ENCODE assay signal across 8 cellular contexts in the genomic region with DNA sequence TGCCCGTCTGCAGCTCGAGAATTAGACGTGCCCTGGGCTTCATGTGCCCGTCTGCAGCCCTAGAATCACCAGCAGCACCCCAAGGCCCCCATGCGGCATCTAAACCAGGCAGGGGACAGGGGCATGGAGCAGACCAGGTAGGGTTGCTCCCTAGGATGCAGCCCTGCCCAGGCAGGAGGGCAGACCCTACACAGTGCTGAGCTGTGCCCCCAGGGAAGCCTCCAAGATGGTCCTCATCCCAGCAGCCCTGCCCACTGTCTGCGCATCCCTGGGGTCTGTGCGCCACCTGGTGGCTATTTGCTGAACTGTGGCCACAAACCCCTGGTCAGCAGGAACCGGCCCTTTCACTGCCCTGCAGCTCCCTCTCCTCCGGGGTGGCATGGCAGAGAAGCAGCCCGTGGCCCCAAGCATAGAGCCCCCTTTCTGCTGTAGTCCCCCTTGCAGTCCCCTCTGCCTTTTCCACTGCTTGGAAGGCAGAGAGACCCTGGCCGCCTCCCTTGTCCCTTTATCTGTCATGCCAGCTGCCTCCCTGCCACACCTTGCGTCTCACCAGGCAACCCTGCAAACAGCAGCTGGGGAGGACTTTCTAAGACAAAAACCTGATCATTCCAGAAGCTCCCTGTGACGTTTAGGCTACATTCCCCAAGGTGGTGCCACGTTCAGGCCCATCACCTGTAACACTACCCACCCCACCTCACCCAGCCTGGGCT.
DNase-seq lines count a peak whose midpoint lies in the region; ATAC-seq, FAIRE-seq and TF ChIP-seq lines count a peak whose summit lies in the region.

No MANE protein-coding gene starts in this region.

- peaks cover 17% of the 10 kb centered on the region for H3K27me3 ChIP-seq in PC-9 (ENCODE audit: insufficient read depth, low read depth)
- H3K27me3 ChIP-seq in thoracic aorta (replicated peaks; ENCODE audit: insufficient read depth): no peaks in the 10 kb centered on the region

- H3K4me3 ChIP-seq in PC-9: no peak overlapping the region
- no peak overlapping the region for H3K4me3 ChIP-seq in fibroblast of villous mesenchyme (ENCODE audit: low read depth, low read length)
- no peak overlapping the region for H3K4me3 ChIP-seq in thoracic aorta

- no peaks in the 10 kb centered on the region for H3K36me3 Mint-ChIP-seq in activated T-helper 17 cell treated with anti-CD3 and anti-CD28 coated beads, Interleukin-2, amount 50 U/mL, for 72 hours (ENCODE audit: low read depth)

- H3K4me3 Mint-ChIP-seq in activated T-helper 17 cell treated with anti-CD3 and anti-CD28 coated beads, Interleukin-2, amount 50 U/mL, for 72 hours: no peak overlapping the region

- H3K27ac Mint-ChIP-seq in activated T-helper 17 cell treated with anti-CD3 and anti-CD28 coated beads, Interleukin-2, amount 50 U/mL, for 72 hours: no peak overlapping the region

- H3F3A ChIP-seq in PC-9 (ENCODE audit: insufficient read depth, low read depth): 0 out of 2 replicates have a peak, but pooled peaks cover 8% of the 10 kb centered on the region

- POLR2A ChIA-PET in PC-9 (lab: Charles Lee; ENCODE audit: unreplicated experiment): interaction anchor here (0.6 kb wide), 1 partner anchor 881 kb away, joined by 5 read pairs; no protein-coding TSS in a partner anchor

- peaks cover 13% of the 10 kb centered on the region for H3K4me1 ChIP-seq in PC-9 (replicated peaks; ENCODE audit: insufficient read depth)
- H3K4me1 ChIP-seq in thoracic aorta (ENCODE audit: control insufficient read depth in 1 of 2, low read depth in 2 of 2): peaks cover 0 to 12% of the 10 kb centered on the region in 2 donors

- no peaks in the 10 kb centered on the region for H3K27me3 Mint-ChIP-seq in activated T-helper 17 cell treated with anti-CD3 and anti-CD28 coated beads, Interleukin-2, amount 50 U/mL, for 72 hours

- no TSS peak for BruUV-seq in PC-9 (replicated peaks; lab: Mats Ljungman, UMichigan)

- intact Hi-C loops in PC-9 (cut with micrococcal nuclease; ENCODE audit: unreplicated experiment): loop anchor here (1.0 to 10.0 kb wide), 5 partner anchors 103 to 686 kb away; a partner anchor contains a TSS

- H4K20me1 ChIP-seq in PC-9 (ENCODE audit: insufficient read depth): no peaks in the 10 kb centered on the region

- CTCF ChIA-PET in PC-9 (lab: Charles Lee): interaction anchor here (1.2 kb wide), 1 partner anchor 111 kb away, joined by 3 read pairs; no protein-coding TSS in a partner anchor

- no peak overlapping the region for H3K27ac ChIP-seq in PC-9
- no peak overlapping the region for H3K27ac ChIP-seq in thoracic aorta

- H2AFZ ChIP-seq in PC-9: no peak overlapping the region

- TF ChIP-seq CTCF in AG09319 (IDR thresholded peaks at IDR 0.05; ENCODE audit: low read depth, low read length) (peak; percentile 95), PC-9 (conservative IDR thresholded peaks at IDR 0.05) (peak; percentile 90), fibroblast of villous mesenchyme (IDR thresholded peaks at IDR 0.05; ENCODE audit: insufficient read depth, low read depth, low read length) (peak; percentile 93), omental fat pad (IDR thresholded peaks at IDR 0.05) (peak in 2 of 3 donors; percentile 81 to 96), thoracic aorta (IDR thresholded peaks at IDR 0.05) (peak; percentile 94)

- no peaks in the 10 kb centered on the region for H3K9me3 Mint-ChIP-seq in activated T-helper 17 cell treated with anti-CD3 and anti-CD28 coated beads, Interleukin-2, amount 50 U/mL, for 72 hours

- no peak for TF ChIP-seq POLR2A in H54 (IDR thresholded peaks at IDR 0.05; ENCODE audit: low read depth, low read length)

- no peak overlapping the region for H3K4me2 ChIP-seq in PC-9

- H3K36me3 ChIP-seq in PC-9 (ENCODE audit: low read depth) (no peaks in the 10 kb centered on the region), thoracic aorta (no peaks in the 10 kb centered on the region)

- ATAC-seq in activated T-helper 17 cell treated with anti-CD3 and anti-CD28 coated beads, Interleukin-2, amount 50 U/mL, for 72 hours (replicated peaks): peak; percentile 49
- ATAC-seq in omental fat pad (ENCODE audit: low FRiP score) (no peak), thoracic aorta (ENCODE audit: insufficient number of reproducible peaks, low FRiP score, low read depth) (no peak), HG02884 (IDR thresholded peaks at IDR 0.05; ENCODE audit: unreplicated experiment) (no peak)

- H3K9me3 ChIP-seq in PC-9 (ENCODE audit: insufficient read depth, low read depth) (no peaks in the 10 kb centered on the region), thoracic aorta (no peaks in the 10 kb centered on the region)

- no peak for FAIRE-seq in H54 (lab: Jason Lieb, UNC)

- no peaks in the 10 kb centered on the region for H3K9me2 ChIP-seq in PC-9 (ENCODE audit: insufficient read depth)

- DNase-seq in AG09319 (ENCODE audit: extremely low read depth, low read depth): peak; percentile 16
- peak; percentile 80 for DNase-seq in H54 (ENCODE audit: insufficient read length, low spot score)
- DNase-seq in PC-9: peak in 1 of 2 experiments; percentile 71
- peak; percentile 48 for DNase-seq in fibroblast of villous mesenchyme (ENCODE audit: low read depth)
- DNase-seq in omental fat pad (ENCODE audit: low spot score): peak; percentile 88
- no peak for DNase-seq in thoracic aorta (ENCODE audit: low spot score)

- H3K4me1 Mint-ChIP-seq in activated T-helper 17 cell treated with anti-CD3 and anti-CD28 coated beads, Interleukin-2, amount 50 U/mL, for 72 hours: no peaks in the 10 kb centered on the region

- H3K79me2 ChIP-seq in PC-9 (ENCODE audit: low read depth): no peaks in the 10 kb centered on the region
